In the genomic region with DNA sequence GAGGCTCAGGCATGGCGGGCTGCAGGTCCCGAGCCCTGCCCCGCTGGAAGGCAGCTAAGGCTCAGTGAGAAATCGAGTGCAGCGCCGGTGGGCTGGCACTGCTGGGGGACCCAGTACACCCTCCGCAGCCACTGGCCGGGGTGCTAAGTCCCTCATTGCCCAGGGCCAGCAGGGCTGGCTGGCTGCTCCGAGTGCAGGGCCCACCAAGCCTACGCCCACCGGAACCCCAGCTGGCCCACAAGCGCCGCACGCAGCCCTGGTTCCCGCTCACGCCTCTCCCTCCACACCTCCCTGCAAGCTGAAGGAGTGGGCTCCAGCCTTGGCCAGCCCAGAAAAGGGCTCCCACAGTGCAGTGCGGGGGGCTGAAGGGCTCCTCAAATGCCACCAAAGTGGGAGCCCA, we compare ENCODE assay signal across 10 cellular contexts. TPM values are rescaled to one million over a fixed set of nuclear protein-coding genes. Genes with fewer than 3 reads are reported as not detected.
"Had no signal": no experiment of that assay in that cellular context is flagged by ENCODE, and none has a peak within 500 bp of the region (broad histone marks: within the 10 kb centered on the region; RNA-seq: fewer than 3 reads in every experiment).

No MANE protein-coding gene starts in this region.

RNA-seq across cellular contexts. Expression of gene TEX13C, which starts 0.5 kb away (rescaled TPM):
- total RNA-seq: stomach, suprapubic skin, temporal lobe, thoracic aorta, transverse colon, upper lobe of right lung, ureter, urinary bladder, uterus, vagina had no signal
